ENCODE assay signal across 8 cellular contexts in the genomic region with DNA sequence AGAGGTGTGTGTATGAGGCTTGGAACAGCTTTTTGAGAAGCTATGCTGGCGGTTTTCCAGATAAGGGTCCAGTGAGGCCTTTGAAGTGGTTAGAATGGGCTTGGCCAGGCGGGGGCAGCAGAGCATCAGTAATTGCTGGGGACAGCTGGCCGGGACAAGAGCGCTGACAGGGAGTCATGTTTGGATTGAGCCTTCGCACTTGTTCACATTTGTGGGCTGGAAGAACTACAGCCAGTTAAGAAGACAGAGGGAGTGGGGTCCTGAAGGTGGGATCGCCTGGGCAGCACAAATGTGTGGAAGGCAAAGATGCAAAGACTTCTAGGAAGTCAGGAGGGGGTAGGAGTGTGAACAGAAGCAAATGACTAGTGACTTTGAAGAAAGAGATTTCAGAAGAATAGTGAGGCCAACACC. TPM values are rescaled to one million over a fixed set of nuclear protein-coding genes. Genes with fewer than 3 reads are reported as not detected.
A peak's percentile ranks its signal among the peaks of the same experiment; 100 is the strongest.
DNase-seq lines count a peak whose midpoint lies in the region; ATAC-seq and TF ChIP-seq lines count a peak whose summit lies in the region.
"Had no signal": no experiment of that assay in that cellular context is flagged by ENCODE, and none has a peak within 500 bp of the region (broad histone marks: within the 10 kb centered on the region; RNA-seq: fewer than 3 reads in every experiment).

No MANE protein-coding gene starts in this region.

- peak; percentile 66 to 86 for TF ChIP-seq CTCF in right atrium auricular region (IDR thresholded peaks at IDR 0.05)

- DNase-seq in NCI-H146 treated with DMSO at 0.1 percent for 48 hours (lab: John Stamatoyannopoulos, UW; ENCODE audit: unreplicated experiment): peak; percentile 76
- peak; percentile 53 for DNase-seq in T-helper 2 cell treated with Interferon-gamma antibody and Interleukin-4, amounts not matched to agents 5 μg/mL and 100 μg/mL, for 36 hours (ENCODE audit: low spot score)
- DNase-seq in amniotic stem cell (lab: John Stamatoyannopoulos, UW): peak; percentile 33
- peak; percentile 84 for DNase-seq in right atrium auricular region (ENCODE audit: low spot score)
- DNase-seq in sciatic nerve (ENCODE audit: low spot score): peak; percentile 89

- ATAC-seq in GM18498 (IDR thresholded peaks at IDR 0.05; ENCODE audit: unreplicated experiment) (peak; percentile 99), HG02840 (IDR thresholded peaks at IDR 0.05; ENCODE audit: low FRiP score, unreplicated experiment) (peak; percentile 88), sciatic nerve (peak; percentile 92)

- H3K9me3 ChIP-seq in right atrium auricular region: no peaks in the 10 kb centered on the region

- H3K36me3 ChIP-seq in right atrium auricular region: no peaks in the 10 kb centered on the region

- peaks cover 9% of the 10 kb centered on the region for H3K27me3 Mint-ChIP-seq in T-helper 2 cell treated with Interferon-gamma antibody and Interleukin-4, amounts not matched to agents 5 μg/mL and 100 μg/mL, for 36 hours (ENCODE audit: low read depth)

- H3K36me3 Mint-ChIP-seq in T-helper 2 cell treated with Interferon-gamma antibody and Interleukin-4, amounts not matched to agents 5 μg/mL and 100 μg/mL, for 36 hours (ENCODE audit: low read depth): no peaks in the 10 kb centered on the region

- intact Hi-C loops in sciatic nerve (cut with DNase I): no loop called here

- H3K4me3 Mint-ChIP-seq in T-helper 2 cell treated with Interferon-gamma antibody and Interleukin-4, amounts not matched to agents 5 μg/mL and 100 μg/mL, for 36 hours: no peak overlapping the region

- H3K27ac Mint-ChIP-seq in T-helper 2 cell treated with Interferon-gamma antibody and Interleukin-4, amounts not matched to agents 5 μg/mL and 100 μg/mL, for 36 hours: no peak overlapping the region

- H3K9me3 Mint-ChIP-seq in T-helper 2 cell treated with Interferon-gamma antibody and Interleukin-4, amounts not matched to agents 5 μg/mL and 100 μg/mL, for 36 hours: peaks cover 6% of the 10 kb centered on the region

- H3K4me1 Mint-ChIP-seq in T-helper 2 cell treated with Interferon-gamma antibody and Interleukin-4, amounts not matched to agents 5 μg/mL and 100 μg/mL, for 36 hours (ENCODE audit: low read depth): no peaks in the 10 kb centered on the region

- no peaks in the 10 kb centered on the region for H3K4me1 ChIP-seq in right atrium auricular region

- no peak overlapping the region for H3K4me3 ChIP-seq in right atrium auricular region
- H3K4me3 ChIP-seq: skin epidermis had no signal

- no peaks in the 10 kb centered on the region for H3K27me3 ChIP-seq in right atrium auricular region

- H3K27ac ChIP-seq in right atrium auricular region: no peak overlapping the region
- H3K27ac ChIP-seq: skin epidermis had no signal

RNA-seq across cellular contexts. Expression of a gene that starts 12.8 kb away (rescaled TPM):
- total RNA-seq in right atrium auricular region (10 to 100 TPM in 1 of 2 donors, 1 to 10 TPM in 1; 4.4 to 15.8 TPM), sciatic nerve (11.1 TPM)

Comparison
In these comparisons a context has a peak if more than half of its experiments do, and no peak if none do; other contexts are left out.
1. DNase-seq: peak in every context shown above with its lines; median percentile 89 in sciatic nerve; 84 in right atrium auricular region; 76 in NCI-H146 treated with DMSO at 0.1 percent for 48 hours; 53 in T-helper 2 cell treated with Interferon-gamma antibody and Interleukin-4, amounts not matched to agents 5 μg/mL and 100 μg/mL, for 36 hours; 33 in amniotic stem cell.